ENCODE assay signal across 8 cellular contexts in genomic region chr1:234963180-234963903, GRCh38.
A peak's percentile ranks its signal among the peaks of the same experiment; 100 is the strongest.
DNase-seq lines count a peak whose midpoint lies in the region; ATAC-seq, FAIRE-seq and TF ChIP-seq lines count a peak whose summit lies in the region.

No MANE protein-coding gene starts in this region.

- no TSS peak for BruUV-seq in HepG2 (replicated peaks; lab: Mats Ljungman, UMichigan)

- H3K4me3 ChIP-seq in body of pancreas (no peak overlapping the region), HepG2 (replicated peaks in 1 of 3; ENCODE audit: insufficient read depth in 1 of 3, low read depth in 2 of 3, low read length in 3 of 3) (peak overlapping the region in 2 of 3 experiments; percentile 33 to 55; a peak in 2 of 6 replicates)

- peak overlapping the region; percentile 100 for H3K27ac ChIP-seq in C4-2B
- H3K27ac ChIP-seq in body of pancreas = peak overlapping the region; percentile 81 to 96 (median 94)
- peak overlapping the region; percentile 100 for H3K27ac ChIP-seq in HepG2 (ENCODE audit: extremely low read length, insufficient read depth, low read length)

- H3K9ac ChIP-seq in HepG2 (ENCODE audit: insufficient read depth, low read depth, low read length) = peak overlapping the region; percentile 92

- ATAC-seq in body of pancreas (no peak), HepG2 (peak; percentile 70)

- H3K36me3 ChIP-seq in body of pancreas (replicated peaks in 1 of 2; ENCODE audit: insufficient read depth in 1 of 2, low read depth in 2 of 2) (no peaks in the 10 kb centered on the region), HepG2 (replicated peaks in 1 of 2; ENCODE audit: control insufficient read depth in 1 of 2, insufficient read depth in 2 of 2, low read length in 2 of 2) (no peaks in the 10 kb centered on the region)

- H3K4me2 ChIP-seq in HepG2 (ENCODE audit: low read depth, low read length) = peak overlapping the region; percentile 83

- no peak overlapping the region for H2AFZ ChIP-seq in HepG2 (ENCODE audit: low read length)

- in situ Hi-C loops in HepG2 (cut with HindIII; ENCODE audit: extremely low pct_ligation_motif_present, low pct_unique_long_range_greater_than_20kb) = no loop called here

- TF ChIP-seq CTCF in C4-2B (conservative IDR thresholded peaks at IDR 0.05) = no peak
- TF ChIP-seq CTCF in GM20000 (IDR thresholded peaks at IDR 0.05; ENCODE audit: extremely low read depth, missing control alignments) = no peak
- TF ChIP-seq CTCF in body of pancreas (IDR thresholded peaks at IDR 0.05) = no peak
- TF ChIP-seq CTCF in HepG2 (CRISPR knock-in tag; IDR thresholded peaks at IDR 0.05) = no peak

- intact Hi-C loops in body of pancreas (cut with DNase I) = no loop called here
- intact Hi-C loops in HepG2 (cut with micrococcal nuclease; ENCODE audit: unreplicated experiment) = loop anchor here (1.0 to 5.0 kb wide), 5 partner anchors 12 to 466 kb away; no protein-coding TSS in a partner anchor

- peaks cover 10% of the 10 kb centered on the region for H3K79me2 ChIP-seq in HepG2 (ENCODE audit: insufficient read depth, low read length)

- H3K4me1 ChIP-seq in body of pancreas (peaks cover 70% of the 10 kb centered on the region), HepG2 (ENCODE audit: insufficient read depth, low read length) (peaks cover 78% of the 10 kb centered on the region)

- peak; percentile 26; the same call in 1 of the 2 replicates for TF ChIP-seq RAD21 in HepG2 (CRISPR knock-in tag; IDR thresholded peaks at IDR 0.05)

- H3K27me3 ChIP-seq in body of pancreas (no peaks in the 10 kb centered on the region), HepG2 (ENCODE audit: control insufficient read depth in 1 of 2, insufficient read depth in 2 of 2, low read length in 2 of 2) (no peaks in the 10 kb centered on the region)

- POLR2A ChIA-PET in HepG2 (lab: Yijun Ruan, JAX) = interaction anchor here (0.6 to 13.1 kb wide), 31 partner anchors 8 to 419 kb away, joined by 3 to 657 read pairs (median 6); partner anchors contain the start of gene IRF2BP2

- no peaks in the 10 kb centered on the region for H4K20me1 ChIP-seq in HepG2 (ENCODE audit: insufficient read depth, low read length)

- peak; percentile 80 for FAIRE-seq in HepG2 (lab: Jason Lieb, UNC)

- peak in 1 of 2 experiments; percentile 98; a peak in 2 of 4 replicates for TF ChIP-seq EP300 in HepG2 (IDR thresholded peaks at IDR 0.05; ENCODE audit: low read depth in 2 of 2, low read length in 2 of 2)
- peak; percentile 93 for TF ChIP-seq EP300 in HepG2 (CRISPR knock-in tag; IDR thresholded peaks at IDR 0.05; ENCODE audit: borderline replicate concordance)

- H3K9me3 ChIP-seq in body of pancreas (no peaks in the 10 kb centered on the region), HepG2 (ENCODE audit: low read length) (no peaks in the 10 kb centered on the region)

- TF ChIP-seq POLR2A in body of pancreas (IDR thresholded peaks at IDR 0.05) (no peak), HepG2 (IDR thresholded peaks at IDR 0.05; ENCODE audit: insufficient read depth in 1 of 2, low read depth in 2 of 2, low read length in 2 of 2) (peak; percentile 70 to 80)

- 18 to 23% methylated on average over 15 of the region's 15 CpGs for WGBS in body of pancreas, 2 donors
- 1% methylated on average over 15 of the region's 15 CpGs for WGBS in HepG2 (ENCODE audit: low lambda C conversion rate)

- DNase-seq in GM20000 (ENCODE audit: low spot score) (peak; percentile 88), HS-5 (ENCODE audit: low read depth) (peak; percentile 75), UCSD-AML1 (lab: John Stamatoyannopoulos, UW; ENCODE audit: unreplicated experiment) (peak; percentile 92), body of pancreas (peak; percentile 66 to 91 (median 72)), HepG2 (ENCODE audit: low spot score) (peak; percentile 99), NCI-H1092 (lab: John Stamatoyannopoulos, UW) (no peak)
- peak; percentile 76 for DNase-seq in stimulated activated CD8-positive, alpha-beta memory T cell treated with anti-CD3 and anti-CD28 coated beads, Interleukin-12 subunit alpha, Interleukin-12 subunit beta, amount 100 ng/mL, for 1 hour (ENCODE audit: low read depth)

- CTCF ChIA-PET in HepG2 (lab: Yijun Ruan, JAX; ENCODE audit: low intra/inter-chr PET ratio, low total read pairs) = no interaction called here

TF ChIP-seq in HepG2, 621 proteins besides CTCF, POLR2A, EP300 and RAD21 (continues in another document):
- TF ChIP-seq ZNF552 (CRISPR knock-in tag; IDR thresholded peaks at IDR 0.05; ENCODE audit: borderline replicate concordance) = no peak
- no peak; the same call in 1 of the 2 replicates for TF ChIP-seq SALL2 (CRISPR knock-in tag; IDR thresholded peaks at IDR 0.05)
- peak; percentile 88 for TF ChIP-seq SKI (IDR thresholded peaks at IDR 0.05; ENCODE audit: partially characterized antibody)
- TF ChIP-seq ZNF598 (CRISPR knock-in tag; IDR thresholded peaks at IDR 0.05; ENCODE audit: borderline replicate concordance) = no peak
- TF ChIP-seq MAFK (conservative IDR thresholded peaks at IDR 0.05 in 1 of 2, IDR thresholded peaks at IDR 0.05 in 1 of 2; ENCODE audit: low read length in 2 of 2) = peak; percentile 51 to 68
- TF ChIP-seq ETV5 (CRISPR knock-in tag; IDR thresholded peaks at IDR 0.05; ENCODE audit: borderline replicate concordance) = peak; percentile 85; the same call in 1 of the 2 replicates
- TF ChIP-seq ATF7 (IDR thresholded peaks at IDR 0.05) = no peak
- TF ChIP-seq ATF7 (CRISPR knock-in tag; IDR thresholded peaks at IDR 0.05) = peak; percentile 75; the same call in 1 of the 2 replicates
- peak; percentile 84 for TF ChIP-seq TCF7 (IDR thresholded peaks at IDR 0.05; ENCODE audit: low read depth)
- TF ChIP-seq ZMYM3 (CRISPR knock-in tag; IDR thresholded peaks at IDR 0.05) = no peak
- no peak for TF ChIP-seq CEBPZ (IDR thresholded peaks at IDR 0.05; ENCODE audit: low read length)
- peak; percentile 69; the same call in 1 of the 2 replicates for TF ChIP-seq MEF2D (CRISPR knock-in tag; IDR thresholded peaks at IDR 0.05)
- TF ChIP-seq ZKSCAN5 (CRISPR knock-in tag; IDR thresholded peaks at IDR 0.05) = no peak
- peak; percentile 20; the same call in 1 of the 2 replicates for TF ChIP-seq ZNF232 (CRISPR knock-in tag; IDR thresholded peaks at IDR 0.05; ENCODE audit: borderline replicate concordance)
- TF ChIP-seq RXRA (CRISPR knock-in tag; IDR thresholded peaks at IDR 0.05) = peak; percentile 76; the same call in 1 of the 2 replicates
- TF ChIP-seq BRD4 (CRISPR knock-in tag; IDR thresholded peaks at IDR 0.05) = peak; percentile 47; the same call in 1 of the 2 replicates
- TF ChIP-seq RXRB (CRISPR knock-in tag; IDR thresholded peaks at IDR 0.05; ENCODE audit: borderline replicate concordance) = peak; percentile 83
- no peak for TF ChIP-seq ZNF335 (CRISPR knock-in tag; IDR thresholded peaks at IDR 0.05)
- no peak for TF ChIP-seq ZNF276 (CRISPR knock-in tag; IDR thresholded peaks at IDR 0.05; ENCODE audit: low read depth)
- no peak for TF ChIP-seq ZNF569 (CRISPR knock-in tag; IDR thresholded peaks at IDR 0.05; ENCODE audit: borderline replicate concordance)
- TF ChIP-seq LCORL (IDR thresholded peaks at IDR 0.05) = peak; percentile 24; the same call in 1 of the 2 replicates
- TF ChIP-seq LCORL (CRISPR knock-in tag; IDR thresholded peaks at IDR 0.05) = peak; percentile 78
- TF ChIP-seq ZNF619 (CRISPR knock-in tag; IDR thresholded peaks at IDR 0.05) = no peak
- TF ChIP-seq ZNF383 (CRISPR knock-in tag; IDR thresholded peaks at IDR 0.05; ENCODE audit: borderline replicate concordance) = 0 out of 2 replicates have a peak, but pooled peaks have one; percentile 61
- TF ChIP-seq TBX2 (CRISPR knock-in tag; IDR thresholded peaks at IDR 0.05; ENCODE audit: borderline replicate concordance) = peak; percentile 93
- TF ChIP-seq ZNF121 (CRISPR knock-in tag; IDR thresholded peaks at IDR 0.05) = no peak
- no peak for TF ChIP-seq ZNF230 (CRISPR knock-in tag; IDR thresholded peaks at IDR 0.05)
- TF ChIP-seq TBX3 (IDR thresholded peaks at IDR 0.05; ENCODE audit: borderline replicate concordance) = 0 out of 2 replicates have a peak, but pooled peaks have one; percentile 20

Comparison
In these comparisons a context has a peak if more than half of its experiments do, and no peak if none do; other contexts are left out.
1. H3K4me3 ChIP-seq: peak in HepG2 (2 of 3); none in body of pancreas (0 of 2).
2. POLR2A ChIP-seq: peak in HepG2 (2 of 2); none in body of pancreas (0 of 3).
3. Peak in every context shown above with its lines, with median percentiles within 50 percentile points of each other: H3K27ac ChIP-seq.